ENCODE assay signal across 11 cellular contexts in the genomic region with DNA sequence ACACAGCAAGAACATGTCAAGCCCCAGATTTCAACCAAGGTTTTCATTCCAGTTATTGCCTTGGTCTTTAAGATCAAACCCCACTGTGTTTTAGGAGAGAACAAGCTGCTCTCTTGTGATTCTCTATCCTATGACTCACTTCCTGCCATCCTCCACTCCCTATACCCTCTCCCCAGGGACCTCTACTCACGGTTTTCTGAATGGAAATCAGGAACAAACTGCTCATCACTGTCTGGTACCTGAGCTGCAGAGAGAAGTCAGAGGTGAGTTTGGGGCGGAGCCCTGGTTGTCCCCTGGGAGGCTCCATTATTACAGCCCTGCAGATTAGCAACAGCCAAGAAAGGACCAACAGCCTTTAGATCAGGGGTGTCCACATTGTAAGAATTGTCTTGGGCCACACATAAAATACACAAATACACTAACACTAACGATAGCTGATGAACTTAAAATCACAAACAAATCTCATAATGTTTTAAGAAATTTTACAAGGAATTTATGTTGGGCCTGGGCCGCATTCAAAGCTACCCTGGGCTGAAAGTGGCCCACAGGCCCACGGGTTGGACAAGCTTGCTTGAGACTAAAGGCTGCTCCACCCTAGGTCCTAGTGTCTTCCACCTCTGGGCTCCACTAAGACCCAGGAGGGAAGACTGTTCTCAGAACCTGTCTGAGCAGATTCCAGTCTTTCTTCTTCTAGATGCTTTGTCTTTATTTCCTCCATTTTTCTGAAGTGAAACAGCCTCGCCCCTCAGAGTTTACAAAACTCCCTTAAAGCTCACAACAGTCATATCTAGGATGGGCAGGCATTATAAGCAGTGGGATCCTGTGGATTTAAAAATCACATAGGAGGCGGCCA. TPM values are rescaled to one million over a fixed set of nuclear protein-coding genes. Genes with fewer than 3 reads are reported as not detected.
A peak's percentile ranks its signal among the peaks of the same experiment; 100 is the strongest.
DNase-seq lines count a peak whose midpoint lies in the region.
"Had no signal": no experiment of that assay in that cellular context is flagged by ENCODE, and none has a peak within 500 bp of the region (broad histone marks: within the 10 kb centered on the region; RNA-seq: fewer than 3 reads in every experiment).

No MANE protein-coding gene starts in this region.

- peak overlapping the region; percentile 59 to 91 for H3K4ac ChIP-seq in mesenchymal stem cell (ENCODE audit: low read depth in 1 of 2, low read length in 2 of 2)

- H4K8ac ChIP-seq in mesenchymal stem cell (ENCODE audit: low read length) = peak overlapping the region; percentile 65

- no peak overlapping the region for H2AFZ ChIP-seq in mesenchymal stem cell (ENCODE audit: low read depth, low read length)

- H3K27me3 ChIP-seq in BLaER1 treated with 17β-estradiol and CSF1 and Interleukin-3, amounts not matched to agents 10 nM and 100 nM = 0 out of 22 replicates have a peak, but pooled peaks cover 0 to under 1% (median 0%) of the 10 kb centered on the region in 11 experiments
- no peaks in the 10 kb centered on the region for H3K27me3 ChIP-seq in adipocyte (replicated peaks; ENCODE audit: control insufficient read depth, insufficient read depth, low read length)
- H3K27me3 ChIP-seq in mesenchymal stem cell (ENCODE audit: control insufficient read depth in 1 of 2, insufficient read depth in 1 of 2, low read length in 2 of 2) = no peaks in the 10 kb centered on the region
- H3K27me3 ChIP-seq: tibial artery had no signal

- peak overlapping the region; percentile 86 for H4K91ac ChIP-seq in mesenchymal stem cell (ENCODE audit: low read length)

- WGBS in mesenchymal stem cell = 46% methylated on average over 7 of the region's 7 CpGs

- H2BK120ac ChIP-seq in mesenchymal stem cell (ENCODE audit: low read depth, low read length) = peak overlapping the region; percentile 51

- peak overlapping the region in 8 of 11 experiments; percentile 6 to 61 (median 38); a peak in 11 of 22 replicates for H3K27ac ChIP-seq in BLaER1 treated with 17β-estradiol and CSF1 and Interleukin-3, amounts not matched to agents 10 nM and 100 nM
- no peak overlapping the region for H3K27ac ChIP-seq in mesenchymal stem cell (ENCODE audit: low read length, poor library complexity, severe bottlenecking)
- H3K27ac ChIP-seq: lower lobe of right lung, tibial artery had no signal

- H2BK15ac ChIP-seq in mesenchymal stem cell (ENCODE audit: low read depth, poor library complexity, severe bottlenecking) = no peak overlapping the region

- peak overlapping the region; percentile 89 for H2AK5ac ChIP-seq in mesenchymal stem cell (ENCODE audit: low read length, severe bottlenecking)

- H3K23ac ChIP-seq in mesenchymal stem cell (ENCODE audit: low read length in 2 of 2) = no peak overlapping the region

- peak; percentile 73 for DNase-seq in HT1080 (ENCODE audit: low read depth)
- DNase-seq in adipocyte (ENCODE audit: low read depth) = peak; percentile 83
- peak; percentile 83 for DNase-seq in mesenchymal stem cell
- no peak for DNase-seq in activated effector memory CD4-positive, alpha-beta T cell treated with Interleukin-2 at 50 U/mL for 16 hours
- DNase-seq in midbrain (lab: John Stamatoyannopoulos, UW) = no peak
- DNase-seq in GM19238 (ENCODE audit: insufficient read length, low spot score) = no peak
- DNase-seq in stimulated activated CD4-positive, alpha-beta T cell treated with anti-CD3 and anti-CD28 coated beads, Interleukin-4, amount 100 ng/mL, for 1 hour = no peak
- DNase-seq: lower lobe of right lung, NCI-H1417, tibial artery had no signal

- no peak overlapping the region for H3K4me3 ChIP-seq in BLaER1 treated with 17β-estradiol and CSF1 and Interleukin-3, amounts not matched to agents 10 nM and 100 nM
- H3K4me3 ChIP-seq in adipocyte (ENCODE audit: low read length) = no peak overlapping the region
- no peak overlapping the region for H3K4me3 ChIP-seq in mesenchymal stem cell (ENCODE audit: insufficient read depth in 1 of 2, low read depth in 1 of 2, low read length in 2 of 2)
- H3K4me3 ChIP-seq: lower lobe of right lung, tibial artery had no signal

- H2BK12ac ChIP-seq in mesenchymal stem cell (ENCODE audit: low read length in 2 of 2) = peak overlapping the region; percentile 59 to 74

- no peaks in the 10 kb centered on the region; a peak in 1 of 22 replicates for H4K20me1 ChIP-seq in BLaER1 treated with 17β-estradiol and CSF1 and Interleukin-3, amounts not matched to agents 10 nM and 100 nM

- H3K79me1 ChIP-seq in mesenchymal stem cell (replicated peaks; ENCODE audit: low read length, poor library complexity, severe bottlenecking) = peaks cover 11% of the 10 kb centered on the region

- H3K4me1 ChIP-seq in BLaER1 treated with 17β-estradiol and CSF1 and Interleukin-3, amounts not matched to agents 10 nM and 100 nM = peaks cover 24 to 42% (median 34%) of the 10 kb centered on the region in 10 experiments
- H3K4me1 ChIP-seq in adipocyte (ENCODE audit: control insufficient read depth, insufficient read depth, low read length) (peaks cover 15% of the 10 kb centered on the region), mesenchymal stem cell (ENCODE audit: control insufficient read depth, insufficient read depth, low read depth, low read length) (peaks cover 13% of the 10 kb centered on the region)

- H3K18ac ChIP-seq in mesenchymal stem cell (ENCODE audit: low read depth in 1 of 2, low read length in 2 of 2) = peak overlapping the region; percentile 82 to 89

- H2BK5ac ChIP-seq in mesenchymal stem cell (ENCODE audit: low read depth, low read length, poor library complexity, severe bottlenecking) = no peak overlapping the region

- H3K14ac ChIP-seq in mesenchymal stem cell (ENCODE audit: low read length in 2 of 2) = no peak overlapping the region

- peak overlapping the region in 3 of 11 experiments; percentile 14 to 32 (median 24); a peak in 4 of 22 replicates for H3K9ac ChIP-seq in BLaER1 treated with 17β-estradiol and CSF1 and Interleukin-3, amounts not matched to agents 10 nM and 100 nM
- H3K9ac ChIP-seq in adipocyte (ENCODE audit: low read length) = no peak overlapping the region
- peak overlapping the region; percentile 5 for H3K9ac ChIP-seq in mesenchymal stem cell (ENCODE audit: low read length)

- H3K4me2 ChIP-seq in BLaER1 treated with 17β-estradiol and CSF1 and Interleukin-3, amounts not matched to agents 10 nM and 100 nM = peak overlapping the region; percentile 40 to 87 (median 70)
- H3K4me2 ChIP-seq in mesenchymal stem cell (ENCODE audit: low read length, poor library complexity, severe bottlenecking) = no peak overlapping the region

- no peaks in the 10 kb centered on the region for H3K9me3 ChIP-seq in BLaER1 treated with 17β-estradiol and CSF1 and Interleukin-3, amounts not matched to agents 10 nM and 100 nM (replicated peaks in 1 of 11)
- no peaks in the 10 kb centered on the region for H3K9me3 ChIP-seq in adipocyte (ENCODE audit: control insufficient read depth, low read length)
- H3K9me3 ChIP-seq in mesenchymal stem cell (ENCODE audit: control insufficient read depth, low read length) = no peaks in the 10 kb centered on the region
- H3K9me3 ChIP-seq: lower lobe of right lung, tibial artery had no signal

- H3K36me3 ChIP-seq in BLaER1 treated with 17β-estradiol and CSF1 and Interleukin-3, amounts not matched to agents 10 nM and 100 nM = no peaks in the 10 kb centered on the region
- H3K36me3 ChIP-seq in adipocyte (ENCODE audit: control insufficient read depth, insufficient read depth, low read length, severe bottlenecking) = no peaks in the 10 kb centered on the region
- H3K36me3 ChIP-seq in mesenchymal stem cell (ENCODE audit: control insufficient read depth in 1 of 2, insufficient read depth in 2 of 2, low read depth in 1 of 2, low read length in 2 of 2) = peaks cover 0 to 4% of the 10 kb centered on the region in 2 experiments
- H3K36me3 ChIP-seq: lower lobe of right lung, tibial artery had no signal

RNA-seq across cellular contexts. Expression of a gene that starts 9.7 kb away (rescaled TPM):
- 62.5 and 75.9 TPM in 2 replicates for total RNA-seq in HT1080 (2014; rRNA removed; shearing (Covaris generic))
- 54.4 and 64.6 TPM in 2 replicates for polyA plus RNA-seq in HT1080 (2015; cell fraction: cytosol; rRNA removed)
- 48.8 and 50.0 TPM in 2 replicates for polyA plus RNA-seq in HT1080 (2015; cell fraction: nucleus; rRNA removed)
- polyA plus RNA-seq in mesenchymal stem cell (2013, experiment 1 of 2) = 25.3 TPM
- 24.1 TPM for polyA plus RNA-seq in mesenchymal stem cell (2013, experiment 2 of 2)

RNA-seq across cellular contexts. Expression of a gene that starts 52.7 kb away (rescaled TPM):
- total RNA-seq in HT1080 (2014; rRNA removed; shearing (Covaris generic)) = 49.2 and 58.9 TPM in 2 replicates
- polyA plus RNA-seq in HT1080 (2015; cell fraction: cytosol; rRNA removed) = 19.2 and 25.2 TPM in 2 replicates
- 47.4 and 51.4 TPM in 2 replicates for polyA plus RNA-seq in HT1080 (2015; cell fraction: nucleus; rRNA removed)
- 28.3 TPM for polyA plus RNA-seq in mesenchymal stem cell (2013, experiment 1 of 2)
- polyA plus RNA-seq in mesenchymal stem cell (2013, experiment 2 of 2) = 28.4 TPM

Comparison
In these comparisons a context has a peak if more than half of its experiments do, and no peak if none do; other contexts are left out.
1. DNase-seq: peak in HT1080 (single experiment), adipocyte (single experiment) and mesenchymal stem cell (single experiment); none in activated effector memory CD4-positive, alpha-beta T cell treated with Interleukin-2 at 50 U/mL for 16 hours (single experiment), midbrain (single experiment), GM19238 (single experiment) and stimulated activated CD4-positive, alpha-beta T cell treated with anti-CD3 and anti-CD28 coated beads, Interleukin-4, amount 100 ng/mL, for 1 hour (single experiment).